9 cellular contexts compared by ENCODE assay signal in genomic region chrX:53280703-53281320, GRCh38. TPM values are rescaled to one million over a fixed set of nuclear protein-coding genes. Genes with fewer than 3 reads are reported as not detected.
DNase-seq lines count a peak whose midpoint lies in the region; ATAC-seq and TF ChIP-seq lines count a peak whose summit lies in the region.
"Had no signal": no experiment of that assay in that cellular context is flagged by ENCODE, and none has a peak within 500 bp of the region (broad histone marks: within the 10 kb centered on the region; RNA-seq: fewer than 3 reads in every experiment).

No MANE protein-coding gene starts in this region.

- H3K79me2 ChIP-seq in parathyroid adenoma: peaks cover 3% of the 10 kb centered on the region

- no peaks in the 10 kb centered on the region for H3K36me3 Mint-ChIP-seq in activated CD4-positive, alpha-beta T cell treated with anti-CD3 and anti-CD28 coated beads for 36 hours (ENCODE audit: low read depth)

- H3K27me3 ChIP-seq in BLaER1: peaks cover 52% of the 10 kb centered on the region
- H3K27me3 ChIP-seq in SJSA1 (replicated peaks): no peaks in the 10 kb centered on the region
- H3K27me3 ChIP-seq in parathyroid adenoma (ENCODE audit: control insufficient read depth, insufficient read depth, low read length): no peaks in the 10 kb centered on the region

- no peaks in the 10 kb centered on the region for H3K9me3 Mint-ChIP-seq in activated CD4-positive, alpha-beta T cell treated with anti-CD3 and anti-CD28 coated beads for 36 hours (ENCODE audit: low read depth)

- H3K4me3 Mint-ChIP-seq in activated CD4-positive, alpha-beta T cell treated with anti-CD3 and anti-CD28 coated beads for 36 hours: no peak overlapping the region

- peak overlapping the region; percentile 61 for H2AFZ ChIP-seq in parathyroid adenoma

- no peaks in the 10 kb centered on the region for H3K36me3 ChIP-seq in BLaER1
- no peaks in the 10 kb centered on the region for H3K36me3 ChIP-seq in SJSA1
- H3K36me3 ChIP-seq in parathyroid adenoma (ENCODE audit: control insufficient read depth, insufficient read depth, low read length): no peaks in the 10 kb centered on the region

- intact Hi-C loops in activated CD4-positive, alpha-beta T cell treated with anti-CD3 and anti-CD28 coated beads for 36 hours (cut with DNase I, micrococcal nuclease): no loop called here

- H3K27me3 Mint-ChIP-seq in activated CD4-positive, alpha-beta T cell treated with anti-CD3 and anti-CD28 coated beads for 36 hours: no peaks in the 10 kb centered on the region

- peaks cover 8% of the 10 kb centered on the region for H3K4me1 Mint-ChIP-seq in activated CD4-positive, alpha-beta T cell treated with anti-CD3 and anti-CD28 coated beads for 36 hours

- ATAC-seq in GM18517 (IDR thresholded peaks at IDR 0.05; ENCODE audit: unreplicated experiment): no peak
- no peak for ATAC-seq in activated CD4-positive, alpha-beta T cell treated with anti-CD3 and anti-CD28 coated beads for 36 hours

- no peak for DNase-seq in SJSA1 (ENCODE audit: low read depth in 1 of 2, low spot score in 2 of 2)
- DNase-seq in fibroblast of villous mesenchyme (ENCODE audit: low read depth): peak; percentile 52
- no peak for DNase-seq in stimulated activated CD4-positive, alpha-beta T cell treated with anti-CD3 and anti-CD28 coated beads, Interleukin-4, amount 100 ng/mL, for 24 hours
- no peak for DNase-seq in activated CD4-positive, alpha-beta T cell treated with anti-CD3 and anti-CD28 coated beads for 36 hours
- DNase-seq in globus pallidus (ENCODE audit: low spot score): no peak
- DNase-seq: effector memory CD4-positive, alpha-beta T cell had no signal

- H3K27ac Mint-ChIP-seq in activated CD4-positive, alpha-beta T cell treated with anti-CD3 and anti-CD28 coated beads for 36 hours: no peak overlapping the region

- TF ChIP-seq CTCF in fibroblast of villous mesenchyme (IDR thresholded peaks at IDR 0.05; ENCODE audit: insufficient read depth, low read depth, low read length) (no peak), parathyroid adenoma (IDR thresholded peaks at IDR 0.05) (no peak)

- H3K9me3 ChIP-seq in BLaER1 (no peaks in the 10 kb centered on the region), SJSA1 (replicated peaks) (no peaks in the 10 kb centered on the region), parathyroid adenoma (ENCODE audit: control insufficient read depth, low read length) (no peaks in the 10 kb centered on the region)

- CTCF ChIA-PET in activated CD4-positive, alpha-beta T cell treated with anti-CD3 and anti-CD28 coated beads for 36 hours (lab: Charles Lee): interaction anchor here (0.5 to 1.8 kb wide), 2 partner anchors 42 to 102 kb away, joined by 4 to 5 read pairs; no protein-coding TSS in a partner anchor

- H3K27ac ChIP-seq in BLaER1 (peak overlapping the region; percentile 74), SJSA1 (peak overlapping the region; percentile 43; the same call in 1 of the 2 replicates), parathyroid adenoma (peak overlapping the region; percentile 91)

- peaks cover 9% of the 10 kb centered on the region; the same call in 1 of the 2 replicates for H4K20me1 ChIP-seq in BLaER1

- peak overlapping the region; percentile 83 for H3K4me2 ChIP-seq in BLaER1
- H3K4me2 ChIP-seq in parathyroid adenoma (ENCODE audit: low read length): peak overlapping the region; percentile 65

- POLR2A ChIA-PET in activated CD4-positive, alpha-beta T cell treated with anti-CD3 and anti-CD28 coated beads for 36 hours (lab: Charles Lee): no interaction called here

- H3K9ac ChIP-seq in BLaER1 (peak overlapping the region; percentile 73), parathyroid adenoma (no peak overlapping the region)

- H3K4me1 ChIP-seq in BLaER1 (peaks cover 45% of the 10 kb centered on the region), SJSA1 (replicated peaks) (peaks cover 14% of the 10 kb centered on the region), parathyroid adenoma (peaks cover 16% of the 10 kb centered on the region)

- H3K4me3 ChIP-seq in BLaER1 (peak overlapping the region; percentile 63), SJSA1 (peak overlapping the region; percentile 42), fibroblast of villous mesenchyme (ENCODE audit: low read depth, low read length) (peak overlapping the region; percentile 59), parathyroid adenoma (ENCODE audit: low read depth, low read length) (peak overlapping the region; percentile 54)

RNA-seq across cellular contexts. Expression of gene IQSEC2, which starts 0.6 kb away (rescaled TPM):
- total RNA-seq in SJSA1 (2014; rRNA removed; shearing (Covaris generic)): 4.8 and 5.1 TPM in 2 replicates
- total RNA-seq in fibroblast of villous mesenchyme: 11.0 and 13.8 TPM in 2 replicates
- under 1 TPM; 0.21 TPM for total RNA-seq in activated CD4-positive, alpha-beta T cell treated with anti-CD3 and anti-CD28 coated beads for 36 hours

RNA-seq across cellular contexts. Expression of gene KDM5C, which starts 55.8 kb away (rescaled TPM):
- total RNA-seq in SJSA1 (2014; rRNA removed; shearing (Covaris generic)): 40.9 and 48.3 TPM in 2 replicates
- 149 and 157 TPM in 2 replicates for total RNA-seq in fibroblast of villous mesenchyme
- 10 to 100 TPM; 84.6 to 96.5 TPM for total RNA-seq in activated CD4-positive, alpha-beta T cell treated with anti-CD3 and anti-CD28 coated beads for 36 hours
